17 cellular contexts compared by ENCODE assay signal in the genomic region with DNA sequence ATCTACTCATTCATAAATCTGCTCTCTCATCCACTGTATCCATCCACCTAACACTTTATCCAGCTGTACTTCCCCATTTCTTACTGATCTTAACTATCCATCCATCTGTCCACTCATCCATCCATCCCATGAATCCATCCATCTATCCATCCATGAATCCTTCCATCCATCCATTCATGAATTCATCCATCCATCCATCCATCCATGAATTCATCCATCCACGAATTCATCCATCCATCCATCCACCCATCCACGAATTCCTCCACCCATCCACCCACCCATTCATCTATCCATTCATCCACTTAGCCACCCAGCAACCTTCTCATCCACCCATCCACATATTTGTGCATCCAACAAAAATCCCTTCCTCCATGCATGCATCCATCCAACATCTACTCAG.
DNase-seq lines count a peak whose midpoint lies in the region; ATAC-seq and TF ChIP-seq lines count a peak whose summit lies in the region.
"Had no signal": no experiment of that assay in that cellular context is flagged by ENCODE, and none has a peak within 500 bp of the region (broad histone marks: within the 10 kb centered on the region; RNA-seq: fewer than 3 reads in every experiment).

No MANE protein-coding gene starts in this region.

- no peaks in the 10 kb centered on the region for H3K9me3 Mint-ChIP-seq in stimulated activated naive CD8-positive, alpha-beta T cell treated with anti-CD3 and anti-CD28 coated beads, Interleukin-15, Interleukin-2, amounts not matched to agents 100 ng/mL and 50 ng/mL, for 24 hours
- H3K9me3 Mint-ChIP-seq: CD4-positive, alpha-beta T cell; CD8-positive, alpha-beta T cell had no signal

- H3K4me3 Mint-ChIP-seq in stimulated activated naive CD8-positive, alpha-beta T cell treated with anti-CD3 and anti-CD28 coated beads, Interleukin-15, Interleukin-2, amounts not matched to agents 100 ng/mL and 50 ng/mL, for 24 hours = no peak overlapping the region
- H3K4me3 Mint-ChIP-seq: B cell; CD4-positive, alpha-beta T cell; CD8-positive, alpha-beta T cell had no signal

- no peak overlapping the region for H3K27ac ChIP-seq in RWPE2 (ENCODE audit: poor library complexity, severe bottlenecking)
- H3K27ac ChIP-seq: 22Rv1; A549; BLaER1 treated with 17β-estradiol and CSF1 and Interleukin-3, amounts not matched to agents 10 nM and 100 nM; C4-2B had no signal

- no peak for ATAC-seq in stimulated activated naive CD8-positive, alpha-beta T cell treated with anti-CD3 and anti-CD28 coated beads, Interleukin-15, Interleukin-2, amounts not matched to agents 100 U/mL and 50 U/mL, for 24 hours
- ATAC-seq in RWPE2 (ENCODE audit: low read depth) = no peak
- ATAC-seq in GM21528 (IDR thresholded peaks at IDR 0.05; ENCODE audit: low FRiP score, unreplicated experiment) = no peak
- ATAC-seq: A549; CD8-positive, alpha-beta T cell had no signal

- H3K9me3 ChIP-seq in RWPE2 (ENCODE audit: severe bottlenecking) = peaks cover 1% of the 10 kb centered on the region
- H3K9me3 ChIP-seq: A549, Caco-2 had no signal

- TF ChIP-seq CTCF in RWPE2 (IDR thresholded peaks at IDR 0.05; ENCODE audit: poor library complexity, severe bottlenecking) = no peak

- no peaks in the 10 kb centered on the region for H3K27me3 ChIP-seq in RWPE2 (ENCODE audit: insufficient read depth, poor library complexity, severe bottlenecking)
- H3K27me3 ChIP-seq: BLaER1 treated with 17β-estradiol and CSF1 and Interleukin-3, amounts not matched to agents 10 nM and 100 nM had no signal

- no peaks in the 10 kb centered on the region for H3K36me3 ChIP-seq in RWPE2 (ENCODE audit: low read depth)
- H3K36me3 ChIP-seq: BLaER1 treated with 17β-estradiol and CSF1 and Interleukin-3, amounts not matched to agents 10 nM and 100 nM had no signal

- H3K36me3 Mint-ChIP-seq in stimulated activated naive CD8-positive, alpha-beta T cell treated with anti-CD3 and anti-CD28 coated beads, Interleukin-15, Interleukin-2, amounts not matched to agents 100 ng/mL and 50 ng/mL, for 24 hours (ENCODE audit: low read depth) = no peaks in the 10 kb centered on the region
- H3K36me3 Mint-ChIP-seq: CD8-positive, alpha-beta T cell had no signal

- no peaks in the 10 kb centered on the region for H3K27me3 Mint-ChIP-seq in stimulated activated naive CD8-positive, alpha-beta T cell treated with anti-CD3 and anti-CD28 coated beads, Interleukin-15, Interleukin-2, amounts not matched to agents 100 ng/mL and 50 ng/mL, for 24 hours
- H3K27me3 Mint-ChIP-seq: CD4-positive, alpha-beta T cell had no signal

- H3K27ac Mint-ChIP-seq in stimulated activated naive CD8-positive, alpha-beta T cell treated with anti-CD3 and anti-CD28 coated beads, Interleukin-15, Interleukin-2, amounts not matched to agents 100 ng/mL and 50 ng/mL, for 24 hours = peak overlapping the region; percentile 1
- H3K27ac Mint-ChIP-seq: B cell; CD4-positive, alpha-beta T cell; CD8-positive, alpha-beta T cell had no signal

- no peaks in the 10 kb centered on the region for H3K4me1 Mint-ChIP-seq in stimulated activated naive CD8-positive, alpha-beta T cell treated with anti-CD3 and anti-CD28 coated beads, Interleukin-15, Interleukin-2, amounts not matched to agents 100 ng/mL and 50 ng/mL, for 24 hours (ENCODE audit: low read depth)
- H3K4me1 Mint-ChIP-seq: B cell had no signal

- H3K4me1 ChIP-seq in RWPE2 (ENCODE audit: insufficient read depth, poor library complexity, severe bottlenecking) = no peaks in the 10 kb centered on the region
- H3K4me1 ChIP-seq: A549; BLaER1 treated with 17β-estradiol and CSF1 and Interleukin-3, amounts not matched to agents 10 nM and 100 nM; Caco-2 had no signal

- H3K4me3 ChIP-seq in RWPE2 (ENCODE audit: severe bottlenecking) = no peak overlapping the region
- H3K4me3 ChIP-seq: A549; BLaER1 treated with 17β-estradiol and CSF1 and Interleukin-3, amounts not matched to agents 10 nM and 100 nM had no signal

- no peak for DNase-seq in stimulated activated naive CD8-positive, alpha-beta T cell treated with anti-CD3 and anti-CD28 coated beads, Interleukin-15, Interleukin-2, amounts not matched to agents 100 U/mL and 50 U/mL, for 24 hours
- peak; percentile 5 for DNase-seq in RWPE2 (ENCODE audit: low spot score)
- DNase-seq in NCI-H1436 treated with DMSO at 0.1 percent for 48 hours (lab: John Stamatoyannopoulos, UW) = no peak
- DNase-seq: AML-193; Caco-2; Calu3; CD4-positive, alpha-beta T cell; CD8-positive, alpha-beta T cell; DMS79 treated with DMSO at 0.1 percent for 48 hours; GF-D8 had no signal
